ENCODE assay signal across 11 cellular contexts in the genomic region with DNA sequence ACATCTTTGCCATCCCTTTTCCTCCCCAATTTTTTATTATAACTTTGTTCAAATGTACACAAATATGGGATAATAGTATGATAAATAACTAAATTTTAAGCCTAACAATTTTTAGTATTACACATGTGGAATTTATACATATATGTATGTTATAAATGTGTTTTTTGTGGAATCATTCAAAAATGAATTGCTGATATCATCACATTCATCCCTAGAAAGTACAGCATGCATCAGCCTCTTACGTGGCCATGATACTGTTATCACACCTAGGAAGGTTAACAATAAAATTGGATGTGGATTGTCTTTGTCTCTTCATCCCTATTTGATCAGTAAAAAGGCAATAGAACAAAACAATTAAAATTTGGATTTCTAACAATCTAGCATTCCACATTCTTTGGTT.
"Had no signal": no experiment of that assay in that cellular context is flagged by ENCODE, and none has a peak within 500 bp of the region (broad histone marks: within the 10 kb centered on the region; RNA-seq: fewer than 3 reads in every experiment).

No MANE protein-coding gene starts in this region.

- H3K4me3 ChIP-seq: GM23248, GM23338, HAP-1 had no signal

- ATAC-seq: GM23338, HCT116 had no signal

- H3K36me3 ChIP-seq: HAP-1 had no signal

- H3K9me3 ChIP-seq: HAP-1 had no signal

- H3K9ac ChIP-seq: GM23248 had no signal

- DNase-seq: GM23248, GOT3, H7, H9, HCEC 1CT, HFFc6 had no signal

- H3K4me2 ChIP-seq: GM23338 had no signal

- H2AFZ ChIP-seq: GM23248, GM23338 had no signal

- H3K4me1 ChIP-seq: HAP-1 had no signal

- FAIRE-seq: H1, H54 had no signal

- H3K27ac ChIP-seq: GM23248 had no signal
